Comparison of ENCODE assay signal across 8 cellular contexts in the genomic region with DNA sequence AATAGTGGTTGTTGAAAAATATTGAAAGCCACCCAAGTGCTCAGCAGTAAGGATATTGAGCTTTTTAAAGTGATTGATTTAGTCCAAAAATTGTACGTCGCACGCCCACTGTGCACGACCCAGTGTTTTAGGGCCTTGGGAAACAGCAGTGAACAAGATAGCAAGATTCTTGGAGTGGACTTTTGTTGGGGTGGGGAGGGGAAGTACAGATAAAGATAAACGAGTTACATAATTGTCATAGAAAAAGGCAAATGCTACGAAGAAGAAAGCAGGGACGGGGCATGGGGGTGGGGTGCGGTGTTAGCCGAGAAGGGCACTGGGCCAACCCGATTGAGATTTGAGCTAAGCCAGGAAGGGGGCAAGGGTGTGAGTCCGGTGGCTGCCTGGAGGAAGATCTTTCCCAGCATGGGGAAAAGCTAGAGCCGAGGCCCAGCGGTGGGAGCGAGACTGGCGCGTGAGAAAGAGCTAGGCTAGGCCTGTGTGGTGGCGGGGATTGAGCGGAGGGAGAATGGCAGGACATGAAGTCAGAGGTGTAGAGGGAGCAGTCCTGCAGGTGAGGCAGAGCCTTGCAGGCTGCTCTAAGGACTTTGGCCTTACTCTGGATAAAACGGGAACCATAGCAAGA. TPM values are rescaled to one million over a fixed set of nuclear protein-coding genes. Genes with fewer than 3 reads are reported as not detected.
DNase-seq lines count a peak whose midpoint lies in the region; ATAC-seq, FAIRE-seq and TF ChIP-seq lines count a peak whose summit lies in the region.

No MANE protein-coding gene starts in this region.

- H3K27ac Mint-ChIP-seq in CD4-positive, CD25-positive, alpha-beta regulatory T cell: peak overlapping the region; percentile 97 to 100 (median 99)

- H3K4me1 ChIP-seq in CD4-positive, CD25-positive, alpha-beta regulatory T cell (ENCODE audit: control insufficient read depth, insufficient read depth, low read length, poor library complexity, severe bottlenecking): peaks cover 29% of the 10 kb centered on the region
- peaks cover 8 to 16% (median 15%) of the 10 kb centered on the region in 3 donors for H3K4me1 ChIP-seq in pancreas

- H3K27ac ChIP-seq in CD4-positive, CD25-positive, alpha-beta regulatory T cell (ENCODE audit: insufficient read depth, low read length, poor library complexity, severe bottlenecking): peak overlapping the region; percentile 97
- H3K27ac ChIP-seq in pancreas: peak overlapping the region; percentile 94 to 99 (median 96)

- 0% methylated on average over 19 of the region's 19 CpGs for WGBS in pancreas, 2 donors

- ATAC-seq in CD4-positive, CD25-positive, alpha-beta regulatory T cell (ENCODE audit: low read depth in 2 of 2): peak in 1 of 2 donors; percentile 6
- ATAC-seq in GM19463 (IDR thresholded peaks at IDR 0.05; ENCODE audit: unreplicated experiment) (peak; percentile 8), Right ventricle myocardium superior (ENCODE audit: poor library complexity) (peak; percentile 30), pancreas (peak; percentile 29 to 61 (median 42))

- H3K4me3 Mint-ChIP-seq in CD4-positive, CD25-positive, alpha-beta regulatory T cell: peak overlapping the region; percentile 96 to 99 (median 98)

- peaks cover 0 to 2% (median 0%) of the 10 kb centered on the region in 7 donors for H3K9me3 Mint-ChIP-seq in CD4-positive, CD25-positive, alpha-beta regulatory T cell

- H3K36me3 ChIP-seq in CD4-positive, CD25-positive, alpha-beta regulatory T cell (ENCODE audit: control insufficient read depth, insufficient read depth, low read length): peaks cover 10% of the 10 kb centered on the region
- peaks cover 0 to 16% (median 5%) of the 10 kb centered on the region in 3 donors for H3K36me3 ChIP-seq in pancreas

- no peak for TF ChIP-seq CTCF in pancreas (IDR thresholded peaks at IDR 0.05)

- H3K27me3 ChIP-seq in CD4-positive, CD25-positive, alpha-beta regulatory T cell (ENCODE audit: control insufficient read depth, insufficient read depth, low read length): peaks cover 3% of the 10 kb centered on the region
- no peaks in the 10 kb centered on the region for H3K27me3 ChIP-seq in pancreas

- H3K4me1 Mint-ChIP-seq in CD4-positive, CD25-positive, alpha-beta regulatory T cell: peaks cover 11 to 55% (median 25%) of the 10 kb centered on the region in 4 donors

- H3K9me3 ChIP-seq in CD4-positive, CD25-positive, alpha-beta regulatory T cell (ENCODE audit: control insufficient read depth in 2 of 2, low read length in 2 of 2): peaks cover 2% of the 10 kb centered on the region in 2 experiments
- H3K9me3 ChIP-seq in pancreas: no peaks in the 10 kb centered on the region

- intact Hi-C loops in Right ventricle myocardium superior (cut with DNase I) (no loop called here), pancreas (cut with DNase I) (no loop called here)

- H3K4me3 ChIP-seq in CD4-positive, CD25-positive, alpha-beta regulatory T cell (ENCODE audit: low read depth, low read length): peak overlapping the region; percentile 96
- H3K4me3 ChIP-seq in pancreas: peak overlapping the region; percentile 62 to 87 (median 83)

- DNase-seq in CD4-positive, CD25-positive, alpha-beta regulatory T cell: peak; percentile 12 to 40 (median 17)
- DNase-seq in MV-4-11 (lab: John Stamatoyannopoulos, UW) (peak; percentile 24), Right ventricle myocardium superior (peak; percentile 57), pancreas (peak in 5 of 6 donors; percentile 19 to 60 (median 48)), 8988T (no peak), NCI-H128 (lab: John Stamatoyannopoulos, UW; ENCODE audit: unreplicated experiment) (no peak)
- peak; percentile 33 for DNase-seq in activated naive CD4-positive, alpha-beta T cell treated with Interleukin-2 at 50 U/mL for 16 hours

- peaks cover 28% of the 10 kb centered on the region for H3K27me3 Mint-ChIP-seq in CD4-positive, CD25-positive, alpha-beta regulatory T cell

- peaks cover 13% of the 10 kb centered on the region for H3K36me3 Mint-ChIP-seq in CD4-positive, CD25-positive, alpha-beta regulatory T cell

- no peak for FAIRE-seq in pancreas (lab: Jason Lieb, UNC)

RNA-seq across cellular contexts. Expression of a gene that starts 0.5 kb away (rescaled TPM):
- total RNA-seq in CD4-positive, CD25-positive, alpha-beta regulatory T cell: 9.7 TPM
- polyA plus RNA-seq in CD4-positive, CD25-positive, alpha-beta regulatory T cell: 10 to 100 TPM; 14.6 to 29.5 (median 22.9) TPM
- total RNA-seq in Right ventricle myocardium superior (12.0 TPM), pancreas (1 to 10 TPM; 2.6 to 4.4 (median 3.5) TPM)
- polyA plus RNA-seq in pancreas: 1 to 10 TPM in 1 of 2 donors, under 1 TPM in 1; 0.68 to 5.5 TPM

RNA-seq across cellular contexts. Expression of a gene that starts 0.7 kb away (rescaled TPM):
- total RNA-seq in CD4-positive, CD25-positive, alpha-beta regulatory T cell: 14.3 TPM
- polyA plus RNA-seq in CD4-positive, CD25-positive, alpha-beta regulatory T cell: 1 to 10 TPM; 5.7 to 7.1 (median 6.8) TPM
- total RNA-seq in Right ventricle myocardium superior (22.5 TPM), pancreas (1 to 10 TPM; 5.0 to 7.7 (median 6.7) TPM)
- 1 to 10 TPM; 5.0 to 8.1 TPM for polyA plus RNA-seq in pancreas

RNA-seq across cellular contexts. Expression of a gene that starts 25.9 kb away (rescaled TPM):
- 21.8 TPM for total RNA-seq in CD4-positive, CD25-positive, alpha-beta regulatory T cell
- 10 to 100 TPM; 24.9 to 32.6 (median 31.9) TPM for polyA plus RNA-seq in CD4-positive, CD25-positive, alpha-beta regulatory T cell
- total RNA-seq in Right ventricle myocardium superior: 12.0 TPM
- 10 to 100 TPM in 1 of 6 donors, 1 to 10 TPM in 5; 6.1 to 11.2 (median 7.9) TPM for total RNA-seq in pancreas
- polyA plus RNA-seq in pancreas: 1 to 10 TPM; 3.2 to 6.2 TPM

Comparison
In these comparisons a context has a peak if more than half of its experiments do, and no peak if none do; other contexts are left out.
1. DNase-seq: peak in CD4-positive, CD25-positive, alpha-beta regulatory T cell (3 of 3), MV-4-11 (single experiment), activated naive CD4-positive, alpha-beta T cell treated with Interleukin-2 at 50 U/mL for 16 hours (single experiment), Right ventricle myocardium superior (single experiment) and pancreas (5 of 6); none in 8988T (single experiment) and NCI-H128 (single experiment).